ENCODE assay signal across 8 cellular contexts in genomic region chr5:1011226-1011631, GRCh38. TPM values are rescaled to one million over a fixed set of nuclear protein-coding genes. Genes with fewer than 3 reads are reported as not detected.
DNase-seq lines count a peak whose midpoint lies in the region; ATAC-seq and TF ChIP-seq lines count a peak whose summit lies in the region.

No MANE protein-coding gene starts in this region.

- TF ChIP-seq CTCF in C4-2B (conservative IDR thresholded peaks at IDR 0.05) (peak; percentile 89), HEK293 (tag by site-specific recombination; IDR thresholded peaks at IDR 0.05) (peak; percentile 62), cardiac fibroblast (IDR thresholded peaks at IDR 0.05; ENCODE audit: low read depth, low read length) (peak; percentile 29), osteoblast (IDR thresholded peaks at IDR 0.05; ENCODE audit: extremely low read depth, low read depth, low read length) (peak; percentile 11), tibial artery (IDR thresholded peaks at IDR 0.05) (no peak)

- DNase-seq in cardiac fibroblast (ENCODE audit: low read depth in 2 of 2) (no peak), osteoblast (ENCODE audit: insufficient read length, low spot score, missing footprints) (peak; percentile 91), KG1 (lab: John Stamatoyannopoulos, UW) (no peak), SIG-M5 (lab: John Stamatoyannopoulos, UW) (no peak), tibial artery (no peak)

- H3K4me3 ChIP-seq in HEK293 (ENCODE audit: low read depth, low read length), result no peak overlapping the region
- no peak overlapping the region for H3K4me3 ChIP-seq in cardiac fibroblast (replicated peaks in 1 of 2; ENCODE audit: low read depth in 2 of 2, low read length in 2 of 2)
- no peak overlapping the region for H3K4me3 ChIP-seq in osteoblast (ENCODE audit: insufficient read depth, low read length)
- no peak overlapping the region for H3K4me3 ChIP-seq in tibial artery

- H3K79me2 ChIP-seq in osteoblast (ENCODE audit: insufficient read depth, low read length), result no peaks in the 10 kb centered on the region

- H4K20me1 ChIP-seq in osteoblast (ENCODE audit: insufficient read depth, low read length), result no peaks in the 10 kb centered on the region

- POLR2A ChIA-PET in HEK293 (lab: Yijun Ruan, JAX), result no interaction called here

- CTCF ChIA-PET in HEK293 (lab: Yijun Ruan, JAX), result interaction anchor here (0.6 to 6.7 kb wide), 26 partner anchors 8 to 192 kb away, joined by 3 to 90 read pairs (median 5); no protein-coding TSS in a partner anchor

- intact Hi-C loops in tibial artery (cut with DNase I; ENCODE audit: low total_unique reads), result no loop called here

- no peak overlapping the region for H3K4me2 ChIP-seq in osteoblast (ENCODE audit: insufficient read depth, low read length)

- H3K9me3 ChIP-seq in HEK293 (ENCODE audit: control insufficient read depth, insufficient read depth, low read depth, low read length) (no peaks in the 10 kb centered on the region), osteoblast (ENCODE audit: low read depth, low read length) (no peaks in the 10 kb centered on the region), tibial artery (no peaks in the 10 kb centered on the region)

- H3K27ac ChIP-seq in C4-2B, result no peak overlapping the region
- no peak overlapping the region for H3K27ac ChIP-seq in HEK293 (ENCODE audit: extremely low read depth, low read depth, low read length)
- H3K27ac ChIP-seq in osteoblast (ENCODE audit: low read depth, low read length), result no peak overlapping the region
- no peak overlapping the region for H3K27ac ChIP-seq in tibial artery

- peaks cover 15% of the 10 kb centered on the region for H3K4me1 ChIP-seq in HEK293 (ENCODE audit: control insufficient read depth, insufficient read depth, low read length)
- H3K4me1 ChIP-seq in osteoblast (ENCODE audit: insufficient read depth, low read length), result no peaks in the 10 kb centered on the region
- H3K4me1 ChIP-seq in tibial artery, result peaks cover 0 to 22% (median 13%) of the 10 kb centered on the region in 4 donors

- no peak overlapping the region for H2AFZ ChIP-seq in osteoblast (ENCODE audit: low read length)

- H3K36me3 ChIP-seq in HEK293 (ENCODE audit: control insufficient read depth in 2 of 2, insufficient read depth in 1 of 2, low read length in 2 of 2) (peaks cover 0 to 38% of the 10 kb centered on the region in 2 experiments; a peak in 1 of 3 replicates), osteoblast (ENCODE audit: insufficient read depth, low read length) (no peaks in the 10 kb centered on the region), tibial artery (no peaks in the 10 kb centered on the region)

- ATAC-seq in SK-N-SH treated with all-trans-retinoic acid at 6 μM for 48 hours, result peak; percentile 20; the same call in 2 of the 3 replicates

- peaks cover 40% of the 10 kb centered on the region for H3K27me3 ChIP-seq in osteoblast (ENCODE audit: insufficient read depth, low read length)
- peaks cover 0 to 90% of the 10 kb centered on the region in 2 donors for H3K27me3 ChIP-seq in tibial artery

TF ChIP-seq in HEK293, 187 proteins besides CTCF, POLR2A, EP300 and RAD21:
- TF ChIP-seq ZNF341 (tag by site-specific recombination; IDR thresholded peaks at IDR 0.05; ENCODE audit: low read depth) (peak; percentile 55), ZNF785 (tag by site-specific recombination; IDR thresholded peaks at IDR 0.05) (no peak)

TF ChIP-seq in SK-N-SH treated with all-trans-retinoic acid at 6 μM for 48 hours, 23 proteins besides CTCF, POLR2A, EP300 and RAD21:
- TF ChIP-seq, protein P1, sequence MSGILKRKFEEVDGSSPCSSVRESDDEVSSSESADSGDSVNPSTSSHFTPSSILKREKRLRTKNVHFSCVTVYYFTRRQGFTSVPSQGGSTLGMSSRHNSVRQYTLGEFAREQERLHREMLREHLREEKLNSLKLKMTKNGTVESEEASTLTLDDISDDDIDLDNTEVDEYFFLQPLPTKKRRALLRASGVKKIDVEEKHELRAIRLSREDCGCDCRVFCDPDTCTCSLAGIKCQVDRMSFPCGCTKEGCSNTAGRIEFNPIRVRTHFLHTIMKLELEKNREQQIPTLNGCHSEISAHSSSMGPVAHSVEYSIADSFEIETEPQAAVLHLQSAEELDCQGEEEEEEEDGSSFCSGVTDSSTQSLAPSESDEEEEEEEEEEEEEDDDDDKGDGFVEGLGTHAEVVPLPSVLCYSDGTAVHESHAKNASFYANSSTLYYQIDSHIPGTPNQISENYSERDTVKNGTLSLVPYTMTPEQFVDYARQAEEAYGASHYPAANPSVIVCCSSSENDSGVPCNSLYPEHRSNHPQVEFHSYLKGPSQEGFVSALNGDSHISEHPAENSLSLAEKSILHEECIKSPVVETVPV (CRISPR knock-in tag; IDR thresholded peaks at IDR 0.05), result no peak
- TF ChIP-seq TOX (CRISPR knock-in tag; IDR thresholded peaks at IDR 0.05; ENCODE audit: borderline replicate concordance), result no peak
- no peak for TF ChIP-seq TSHZ2 (CRISPR knock-in tag; IDR thresholded peaks at IDR 0.05)
- TF ChIP-seq, protein P2, sequence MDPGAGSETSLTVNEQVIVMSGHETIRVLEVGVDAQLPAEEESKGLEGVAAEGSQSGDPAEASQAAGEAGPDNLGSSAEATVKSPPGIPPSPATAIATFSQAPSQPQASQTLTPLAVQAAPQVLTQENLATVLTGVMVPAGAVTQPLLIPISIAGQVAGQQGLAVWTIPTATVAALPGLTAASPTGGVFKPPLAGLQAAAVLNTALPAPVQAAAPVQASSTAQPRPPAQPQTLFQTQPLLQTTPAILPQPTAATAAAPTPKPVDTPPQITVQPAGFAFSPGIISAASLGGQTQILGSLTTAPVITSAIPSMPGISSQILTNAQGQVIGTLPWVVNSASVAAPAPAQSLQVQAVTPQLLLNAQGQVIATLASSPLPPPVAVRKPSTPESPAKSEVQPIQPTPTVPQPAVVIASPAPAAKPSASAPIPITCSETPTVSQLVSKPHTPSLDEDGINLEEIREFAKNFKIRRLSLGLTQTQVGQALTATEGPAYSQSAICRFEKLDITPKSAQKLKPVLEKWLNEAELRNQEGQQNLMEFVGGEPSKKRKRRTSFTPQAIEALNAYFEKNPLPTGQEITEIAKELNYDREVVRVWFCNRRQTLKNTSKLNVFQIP (CRISPR knock-in tag; IDR thresholded peaks at IDR 0.05; ENCODE audit: borderline replicate concordance, low read depth), result no peak
- no peak for TF ChIP-seq ISL1 (CRISPR knock-in tag; IDR thresholded peaks at IDR 0.05)
- TF ChIP-seq PATZ1 (CRISPR knock-in tag; IDR thresholded peaks at IDR 0.05; ENCODE audit: borderline replicate concordance), result no peak
- no peak for TF ChIP-seq ZFP3 (CRISPR knock-in tag; IDR thresholded peaks at IDR 0.05)
- no peak for TF ChIP-seq TCF4 (CRISPR knock-in tag; IDR thresholded peaks at IDR 0.05; ENCODE audit: borderline replicate concordance)
- TF ChIP-seq RARB (CRISPR knock-in tag; IDR thresholded peaks at IDR 0.05), result no peak
- no peak for TF ChIP-seq PPARA (CRISPR knock-in tag; IDR thresholded peaks at IDR 0.05; ENCODE audit: borderline replicate concordance)
- TF ChIP-seq BACH2 (CRISPR knock-in tag; IDR thresholded peaks at IDR 0.05; ENCODE audit: borderline replicate concordance), result no peak

RNA-seq across cellular contexts. Expression of gene NKD2, which starts 2.6 kb away (rescaled TPM):
- total RNA-seq in osteoblast, result under 0.01 TPM in 1 of 2 replicates, not detected in the other

Comparison
In these comparisons a context has a peak if more than half of its experiments do, and no peak if none do; other contexts are left out.
1. CTCF ChIP-seq: peak in C4-2B (single experiment), HEK293 (single experiment), cardiac fibroblast (single experiment) and osteoblast (single experiment); none in tibial artery (0 of 2).